In the genomic region with DNA sequence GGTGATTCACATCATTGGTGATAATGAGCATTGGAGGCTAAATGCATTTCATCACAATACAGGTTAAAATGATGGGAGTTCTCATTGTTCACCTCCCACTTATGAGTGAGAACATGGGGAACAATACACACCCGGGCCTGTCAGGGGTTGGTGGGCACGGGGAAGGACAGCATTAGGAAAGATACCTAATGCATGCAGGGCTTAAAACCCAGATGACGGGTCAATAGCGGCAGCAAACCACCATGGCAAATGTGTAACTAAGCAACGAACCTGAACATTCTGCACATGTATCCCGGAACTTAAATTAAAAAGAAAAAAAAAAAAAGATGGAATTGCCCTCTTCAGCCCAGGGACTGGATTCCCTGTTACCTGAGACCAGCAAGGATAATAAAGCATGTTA, we compare ENCODE assay signal across 35 cellular contexts. TPM values are rescaled to one million over a fixed set of nuclear protein-coding genes. Genes with fewer than 3 reads are reported as not detected.
"Had no signal": no experiment of that assay in that cellular context is flagged by ENCODE, and none has a peak within 500 bp of the region (broad histone marks: within the 10 kb centered on the region; RNA-seq: fewer than 3 reads in every experiment).

No MANE protein-coding gene starts in this region.

- H3K36me3 ChIP-seq: ascending aorta, cardiac muscle cell, MG63, WERI-Rb-1 had no signal

- H3K4me3 ChIP-seq: ascending aorta, cardiac muscle cell, MG63, PC-9 had no signal

- H3K4me1 ChIP-seq: ascending aorta had no signal

- H3K27me3 Mint-ChIP-seq: activated CD4-positive, alpha-beta memory T cell treated with anti-CD3 and anti-CD28 coated beads, Interleukin-2, amount 10 ng/mL, durations not matched to agents 7 days and 5 days; central memory CD8-positive, alpha-beta T cell had no signal

- H3K27ac ChIP-seq: ascending aorta, cardiac muscle cell, PC-9, WERI-Rb-1 had no signal

- H3K9me3 ChIP-seq: ascending aorta, MG63 had no signal

- ATAC-seq: activated CD8-positive, alpha-beta memory T cell treated with anti-CD3 and anti-CD28 coated beads, Interleukin-2, amount 10 ng/mL, durations not matched to agents 7 days and 5 days had no signal

- H3K4me2 ChIP-seq: PC-9 had no signal

- DNase-seq: activated CD4-positive, alpha-beta memory T cell treated with anti-CD3 and anti-CD28 coated beads, Interleukin-2, amount 10 ng/mL, durations not matched to agents 7 days and 5 days; activated CD4-positive, alpha-beta T cell treated with anti-CD3 and anti-CD28 coated beads for 1 hour; activated CD4-positive, alpha-beta T cell treated with anti-CD3 and anti-CD28 coated beads for 48 hours; activated CD4-positive, CD25-positive, alpha-beta regulatory T cell; activated CD8-positive, alpha-beta memory T cell treated with anti-CD3 and anti-CD28 coated beads for 24 hours; activated CD8-positive, alpha-beta memory T cell treated with anti-CD3 and anti-CD28 coated beads, Interleukin-2, amount 10 ng/mL, durations not matched to agents 7 days and 5 days; activated CD8-positive, alpha-beta memory T cell treated with anti-CD3 and anti-CD28 coated beads, Interleukin-2, amount 50 U/mL, for 48 hours; activated effector memory CD4-positive, alpha-beta T cell treated with Interleukin-2 at 50 U/mL for 16 hours; activated naive CD4-positive, alpha-beta T cell treated with anti-CD3 and anti-CD28 coated beads, Interleukin-2, amount 50 U/mL, for 16 hours; activated naive CD8-positive, alpha-beta T cell treated with anti-CD3 and anti-CD28 coated beads, Interleukin-2, amount 10 ng/mL, durations not matched to agents 7 days and 5 days; activated T-cell treated with anti-CD3 and anti-CD28 coated beads, Interleukin-2, amount 50 U/mL, for 48 hours; amygdala; Kasumi-1; MG63; NCI-H1092; NCI-H1436 treated with DMSO at 0.1 percent for 48 hours; NCI-H187; NCI-H2029 treated with DMSO at 0.1 percent for 48 hours; NCI-H2107; NCI-H2171; NCI-H510A; NCI-H526; NCI-H748 treated with DMSO at 0.1 percent for 48 hours; NK-92 treated with Interleukin-12 subunit alpha and Interleukin-12 subunit beta, amount 100 ng/mL, for 24 hours; PC-9; Right ventricle myocardium superior; SW 1271; T-helper 1 cell; T-helper 2 cell; T-helper 9 cell; WERI-Rb-1 had no signal

- H3K36me3 Mint-ChIP-seq: activated CD8-positive, alpha-beta memory T cell treated with anti-CD3 and anti-CD28 coated beads, Interleukin-2, amount 10 ng/mL, durations not matched to agents 7 days and 5 days; activated naive CD8-positive, alpha-beta T cell treated with anti-CD3 and anti-CD28 coated beads, Interleukin-2, amount 10 ng/mL, durations not matched to agents 7 days and 5 days had no signal

- H3K27ac Mint-ChIP-seq: activated CD4-positive, alpha-beta memory T cell treated with anti-CD3 and anti-CD28 coated beads, Interleukin-2, amount 10 ng/mL, durations not matched to agents 7 days and 5 days; activated CD8-positive, alpha-beta memory T cell treated with anti-CD3 and anti-CD28 coated beads, Interleukin-2, amount 10 ng/mL, durations not matched to agents 7 days and 5 days; activated naive CD8-positive, alpha-beta T cell treated with anti-CD3 and anti-CD28 coated beads, Interleukin-2, amount 10 ng/mL, durations not matched to agents 7 days and 5 days had no signal

- H3K4me1 Mint-ChIP-seq: activated CD4-positive, alpha-beta memory T cell treated with anti-CD3 and anti-CD28 coated beads, Interleukin-2, amount 10 ng/mL, durations not matched to agents 7 days and 5 days; activated CD8-positive, alpha-beta memory T cell treated with anti-CD3 and anti-CD28 coated beads, Interleukin-2, amount 10 ng/mL, durations not matched to agents 7 days and 5 days; activated naive CD8-positive, alpha-beta T cell treated with anti-CD3 and anti-CD28 coated beads, Interleukin-2, amount 10 ng/mL, durations not matched to agents 7 days and 5 days; central memory CD8-positive, alpha-beta T cell had no signal

- H3K4me3 Mint-ChIP-seq: activated CD4-positive, alpha-beta memory T cell treated with anti-CD3 and anti-CD28 coated beads, Interleukin-2, amount 10 ng/mL, durations not matched to agents 7 days and 5 days; activated CD8-positive, alpha-beta memory T cell treated with anti-CD3 and anti-CD28 coated beads, Interleukin-2, amount 10 ng/mL, durations not matched to agents 7 days and 5 days; activated naive CD8-positive, alpha-beta T cell treated with anti-CD3 and anti-CD28 coated beads, Interleukin-2, amount 10 ng/mL, durations not matched to agents 7 days and 5 days; central memory CD8-positive, alpha-beta T cell had no signal

- H2AFZ ChIP-seq: PC-9 had no signal

- H3K9me3 Mint-ChIP-seq: activated CD4-positive, alpha-beta memory T cell treated with anti-CD3 and anti-CD28 coated beads, Interleukin-2, amount 10 ng/mL, durations not matched to agents 7 days and 5 days; activated naive CD8-positive, alpha-beta T cell treated with anti-CD3 and anti-CD28 coated beads, Interleukin-2, amount 10 ng/mL, durations not matched to agents 7 days and 5 days; central memory CD8-positive, alpha-beta T cell had no signal

- H3K27me3 ChIP-seq: ascending aorta, cardiac muscle cell, MG63 had no signal

RNA-seq across cellular contexts. Expression of gene LUM, which starts 2.3 kb away (rescaled TPM):
- total RNA-seq: activated CD4-positive, alpha-beta memory T cell treated with anti-CD3 and anti-CD28 coated beads, Interleukin-2, amount 10 ng/mL, durations not matched to agents 7 days and 5 days; activated CD8-positive, alpha-beta memory T cell treated with anti-CD3 and anti-CD28 coated beads, Interleukin-2, amount 10 ng/mL, durations not matched to agents 7 days and 5 days; activated naive CD8-positive, alpha-beta T cell treated with anti-CD3 and anti-CD28 coated beads, Interleukin-2, amount 10 ng/mL, durations not matched to agents 7 days and 5 days; OCI-LY7; PC-9 had no signal

RNA-seq across cellular contexts. Expression of gene KERA, which starts 55.8 kb away (rescaled TPM):
- total RNA-seq: activated CD4-positive, alpha-beta memory T cell treated with anti-CD3 and anti-CD28 coated beads, Interleukin-2, amount 10 ng/mL, durations not matched to agents 7 days and 5 days; activated CD8-positive, alpha-beta memory T cell treated with anti-CD3 and anti-CD28 coated beads, Interleukin-2, amount 10 ng/mL, durations not matched to agents 7 days and 5 days; activated naive CD8-positive, alpha-beta T cell treated with anti-CD3 and anti-CD28 coated beads, Interleukin-2, amount 10 ng/mL, durations not matched to agents 7 days and 5 days; ascending aorta; cardiac muscle cell; OCI-LY7; PC-9; Right ventricle myocardium superior had no signal
- polyA plus RNA-seq: cardiac muscle cell had no signal
